In genomic region chr12:98579347-98579746, GRCh38 we compare ENCODE assay signal across 2 cellular contexts.
TF ChIP-seq lines count a peak whose summit lies in the region.

No MANE protein-coding gene starts in this region.

TF ChIP-seq in A549, 52 proteins besides CTCF, POLR2A, EP300 and RAD21 (continued from another document):
- TF ChIP-seq HES2 (IDR thresholded peaks at IDR 0.05), result no peak
- no peak for TF ChIP-seq RCOR1 (IDR thresholded peaks at IDR 0.05; ENCODE audit: low read depth, low read length)
- no peak for TF ChIP-seq KDM5A (IDR thresholded peaks at IDR 0.05)
- no peak for TF ChIP-seq FOSB (CRISPR knock-in tag; IDR thresholded peaks at IDR 0.05)
- no peak for TF ChIP-seq TP53 (CRISPR knock-in tag; IDR thresholded peaks at IDR 0.05)

TF ChIP-seq in HEK293T, 16 proteins besides CTCF, POLR2A, EP300 and RAD21 (continued from another document):
- TF ChIP-seq PKNOX1 (IDR thresholded peaks at IDR 0.05) (peak; percentile 66), CTBP1 (IDR thresholded peaks at IDR 0.05; ENCODE audit: borderline replicate concordance) (no peak)
TF ChIP-seq in HEK293T: peak in this region for 1.
